19 cellular contexts compared by ENCODE assay signal in genomic region chr2:55084631-55085030, GRCh38. TPM values are rescaled to one million over a fixed set of nuclear protein-coding genes. Genes with fewer than 3 reads are reported as not detected.
DNase-seq lines count a peak whose midpoint lies in the region; ATAC-seq and TF ChIP-seq lines count a peak whose summit lies in the region.
"Had no signal": no experiment of that assay in that cellular context is flagged by ENCODE, and none has a peak within 500 bp of the region (broad histone marks: within the 10 kb centered on the region; RNA-seq: fewer than 3 reads in every experiment).

No MANE protein-coding gene starts in this region.

- H3K4me1 ChIP-seq in adipocyte (ENCODE audit: control insufficient read depth, insufficient read depth, low read length): peaks cover 12% of the 10 kb centered on the region
- H3K4me1 ChIP-seq: BLaER1, HAP-1 had no signal

- H3K27me3 ChIP-seq in adipocyte (replicated peaks; ENCODE audit: control insufficient read depth, insufficient read depth, low read length): no peaks in the 10 kb centered on the region
- H3K27me3 ChIP-seq: BLaER1 had no signal

- H3K27me3 Mint-ChIP-seq in activated CD4-positive, alpha-beta T cell treated with anti-CD3 and anti-CD28 coated beads, Interleukin-2, amount 10 ng/mL, durations not matched to agents 7 days and 5 days: no peaks in the 10 kb centered on the region
- H3K27me3 Mint-ChIP-seq in activated CD4-positive, alpha-beta T cell treated with anti-CD3 and anti-CD28 coated beads, Interleukin-2, amount 10 ng/mL, durations not matched to agents 24 days and 14 days: peaks cover 2% of the 10 kb centered on the region
- H3K27me3 Mint-ChIP-seq: B cell; CD4-positive, alpha-beta memory T cell had no signal

- H3K4me1 Mint-ChIP-seq in activated CD4-positive, alpha-beta T cell treated with anti-CD3 and anti-CD28 coated beads, Interleukin-2, amount 10 ng/mL, durations not matched to agents 7 days and 5 days: peaks cover 4% of the 10 kb centered on the region
- no peaks in the 10 kb centered on the region for H3K4me1 Mint-ChIP-seq in activated CD4-positive, alpha-beta T cell treated with anti-CD3 and anti-CD28 coated beads, Interleukin-2, amount 10 ng/mL, durations not matched to agents 24 days and 14 days
- H3K4me1 Mint-ChIP-seq: B cell had no signal

- no peaks in the 10 kb centered on the region for H3K36me3 Mint-ChIP-seq in activated CD4-positive, alpha-beta T cell treated with anti-CD3 and anti-CD28 coated beads, Interleukin-2, amount 10 ng/mL, durations not matched to agents 7 days and 5 days (ENCODE audit: low read depth)
- H3K36me3 Mint-ChIP-seq in activated CD4-positive, alpha-beta T cell treated with anti-CD3 and anti-CD28 coated beads, Interleukin-2, amount 10 ng/mL, durations not matched to agents 24 days and 14 days (ENCODE audit: low read depth): no peaks in the 10 kb centered on the region
- H3K36me3 Mint-ChIP-seq: CD14-positive monocyte had no signal

- POLR2A ChIA-PET in activated CD4-positive, alpha-beta T cell treated with anti-CD3 and anti-CD28 coated beads, Interleukin-2, amount 10 ng/mL, durations not matched to agents 7 days and 5 days (lab: Charles Lee): no interaction called here

- no peak for TF ChIP-seq CTCF in GM10266 (IDR thresholded peaks at IDR 0.05; ENCODE audit: control insufficient read depth, insufficient read depth, low read depth, missing control alignments)

- no peak overlapping the region for H3K4me3 Mint-ChIP-seq in activated CD4-positive, alpha-beta T cell treated with anti-CD3 and anti-CD28 coated beads, Interleukin-2, amount 10 ng/mL, durations not matched to agents 7 days and 5 days
- no peak overlapping the region for H3K4me3 Mint-ChIP-seq in activated CD4-positive, alpha-beta T cell treated with anti-CD3 and anti-CD28 coated beads, Interleukin-2, amount 10 ng/mL, durations not matched to agents 24 days and 14 days
- H3K4me3 Mint-ChIP-seq: B cell; CD14-positive monocyte; CD4-positive, alpha-beta memory T cell; HFFc6 had no signal

- peaks cover 5% of the 10 kb centered on the region for H3K9me3 ChIP-seq in adipocyte (ENCODE audit: control insufficient read depth, low read length)
- H3K9me3 ChIP-seq: HAP-1 had no signal

- peaks cover 6% of the 10 kb centered on the region for H3K9me3 Mint-ChIP-seq in activated CD4-positive, alpha-beta T cell treated with anti-CD3 and anti-CD28 coated beads, Interleukin-2, amount 10 ng/mL, durations not matched to agents 7 days and 5 days
- peaks cover 9% of the 10 kb centered on the region for H3K9me3 Mint-ChIP-seq in activated CD4-positive, alpha-beta T cell treated with anti-CD3 and anti-CD28 coated beads, Interleukin-2, amount 10 ng/mL, durations not matched to agents 24 days and 14 days

- ATAC-seq in GM19328 (IDR thresholded peaks at IDR 0.05; ENCODE audit: unreplicated experiment): no peak
- ATAC-seq in GM18511 (IDR thresholded peaks at IDR 0.05; ENCODE audit: unreplicated experiment): no peak

- intact Hi-C loops in activated CD4-positive, alpha-beta T cell treated with anti-CD3 and anti-CD28 coated beads, Interleukin-2, amount 10 ng/mL, durations not matched to agents 24 days and 14 days (cut with micrococcal nuclease): no loop called here

- CTCF ChIA-PET in activated CD4-positive, alpha-beta T cell treated with anti-CD3 and anti-CD28 coated beads, Interleukin-2, amount 10 ng/mL, durations not matched to agents 7 days and 5 days (lab: Charles Lee): no interaction called here

- no peak for DNase-seq in activated CD4-positive, alpha-beta T cell treated with anti-CD3 and anti-CD28 coated beads, Interleukin-2, amount 10 ng/mL, durations not matched to agents 7 days and 5 days
- no peak for DNase-seq in activated CD4-positive, alpha-beta T cell treated with anti-CD3 and anti-CD28 coated beads, Interleukin-2, amount 10 ng/mL, durations not matched to agents 24 days and 14 days
- DNase-seq in MV-4-11 (lab: John Stamatoyannopoulos, UW) (peak; percentile 14), adipocyte (ENCODE audit: low read depth) (peak; percentile 28), GM10266 (ENCODE audit: extremely low spot score) (no peak)
- DNase-seq: Calu3; CD4-positive, alpha-beta memory T cell; COR-L47; DMS53; DMS79 treated with DMSO at 0.1 percent for 48 hours; GF-D8; GOT3; HFFc6 had no signal

- H3K4me3 ChIP-seq in adipocyte (ENCODE audit: low read length): no peak overlapping the region
- H3K4me3 ChIP-seq: BLaER1, HAP-1 had no signal

- H3K27ac Mint-ChIP-seq in activated CD4-positive, alpha-beta T cell treated with anti-CD3 and anti-CD28 coated beads, Interleukin-2, amount 10 ng/mL, durations not matched to agents 7 days and 5 days: peak overlapping the region; percentile 15
- no peak overlapping the region for H3K27ac Mint-ChIP-seq in activated CD4-positive, alpha-beta T cell treated with anti-CD3 and anti-CD28 coated beads, Interleukin-2, amount 10 ng/mL, durations not matched to agents 24 days and 14 days
- H3K27ac Mint-ChIP-seq: B cell; CD14-positive monocyte; CD4-positive, alpha-beta memory T cell; HFFc6 had no signal

- H3K9ac ChIP-seq in adipocyte (ENCODE audit: low read length): no peak overlapping the region
- H3K9ac ChIP-seq: BLaER1 had no signal

- no peaks in the 10 kb centered on the region for H3K36me3 ChIP-seq in adipocyte (ENCODE audit: control insufficient read depth, insufficient read depth, low read length, severe bottlenecking)
- H3K36me3 ChIP-seq: BLaER1, HAP-1 had no signal

RNA-seq across cellular contexts. Expression of gene RTN4, which starts 34.4 kb away (rescaled TPM):
- total RNA-seq in activated CD4-positive, alpha-beta T cell treated with anti-CD3 and anti-CD28 coated beads, Interleukin-2, amount 10 ng/mL, durations not matched to agents 7 days and 5 days: 10 to 100 TPM; 77.1 to 79.9 TPM
- total RNA-seq in activated CD4-positive, alpha-beta T cell treated with anti-CD3 and anti-CD28 coated beads, Interleukin-2, amount 10 ng/mL, durations not matched to agents 24 days and 14 days: 86.9 and 90.1 TPM in 2 replicates

Comparison
In these comparisons a context has a peak if more than half of its experiments do, and no peak if none do; other contexts are left out.
1. DNase-seq: peak in MV-4-11 (single experiment) and adipocyte (single experiment); none in activated CD4-positive, alpha-beta T cell treated with anti-CD3 and anti-CD28 coated beads, Interleukin-2, amount 10 ng/mL, durations not matched to agents 7 days and 5 days (single experiment), activated CD4-positive, alpha-beta T cell treated with anti-CD3 and anti-CD28 coated beads, Interleukin-2, amount 10 ng/mL, durations not matched to agents 24 days and 14 days (single experiment) and GM10266 (single experiment).